19 cellular contexts compared by ENCODE assay signal in genomic region chr17:59601130-59601529, GRCh38. TPM values are rescaled to one million over a fixed set of nuclear protein-coding genes. Genes with fewer than 3 reads are reported as not detected.
A peak's percentile ranks its signal among the peaks of the same experiment; 100 is the strongest.
DNase-seq lines count a peak whose midpoint lies in the region; ATAC-seq and TF ChIP-seq lines count a peak whose summit lies in the region.
"Had no signal": no experiment of that assay in that cellular context is flagged by ENCODE, and none has a peak within 500 bp of the region (broad histone marks: within the 10 kb centered on the region; RNA-seq: fewer than 3 reads in every experiment).

No MANE protein-coding gene starts in this region.

- H3K79me2 ChIP-seq in KMS-11 (ENCODE audit: insufficient read depth, low read depth), result no peaks in the 10 kb centered on the region
- H3K79me2 ChIP-seq: parathyroid adenoma had no signal

- in situ Hi-C loops in KBM-7 (cut with MboI; ENCODE audit: low pct_unique_long_range_greater_than_20kb, low sequenced_read_pairs), result no loop called here

- H3K9ac ChIP-seq in KMS-11, result no peak overlapping the region
- H3K9ac ChIP-seq: parathyroid adenoma had no signal

- no peak overlapping the region for H3K4me2 ChIP-seq in KMS-11

- no peaks in the 10 kb centered on the region for H3K27me3 ChIP-seq in KMS-11 (ENCODE audit: insufficient read depth, low read depth)
- H3K27me3 ChIP-seq: adrenal gland had no signal

- intact Hi-C loops in natural killer cell (cut with micrococcal nuclease), result no loop called here

- no peak for TF ChIP-seq CTCF in natural killer cell (IDR thresholded peaks at IDR 0.05)
- no peak for TF ChIP-seq CTCF in KMS-11 (conservative IDR thresholded peaks at IDR 0.05; ENCODE audit: low read depth, low read length)

- H3K4me3 Mint-ChIP-seq in natural killer cell treated with Interleukin-12 subunit alpha and Interleukin-12 subunit beta and Interleukin-15 and Interleukin-18, amount 100 ng/mL, for 72 hours, result peak overlapping the region; percentile 1
- no peak overlapping the region for H3K4me3 Mint-ChIP-seq in natural killer cell
- H3K4me3 Mint-ChIP-seq in stimulated activated memory B cell treated with anti-CD40 and anti-IgM and Interleukin-4, amounts not matched to agents 10 μg/mL and 1 μg/mL and 100 μg/mL, for 72 hours, result no peak overlapping the region
- H3K4me3 Mint-ChIP-seq: dendritic cell treated with granulocyte-macrophage colony-stimulating factor and Interleukin-4, amounts not matched to agents 40 ng/mL and 50 ng/mL, for 4 days; naive thymus-derived CD4-positive, alpha-beta T cell had no signal

- H3K36me3 Mint-ChIP-seq in natural killer cell treated with Interleukin-12 subunit alpha and Interleukin-12 subunit beta and Interleukin-15 and Interleukin-18, amount 100 ng/mL, for 72 hours, result peaks cover 18% of the 10 kb centered on the region
- peaks cover 29% of the 10 kb centered on the region for H3K36me3 Mint-ChIP-seq in natural killer cell
- peaks cover 61% of the 10 kb centered on the region for H3K36me3 Mint-ChIP-seq in stimulated activated memory B cell treated with anti-CD40 and anti-IgM and Interleukin-4, amounts not matched to agents 10 μg/mL and 1 μg/mL and 100 μg/mL, for 72 hours

- DNase-seq in natural killer cell treated with Interleukin-12 subunit alpha and Interleukin-12 subunit beta and Interleukin-15 and Interleukin-18, amount 100 ng/mL, for 72 hours (ENCODE audit: low spot score), result no peak
- no peak for DNase-seq in natural killer cell
- no peak for DNase-seq in GF-D8 (lab: John Stamatoyannopoulos, UW)
- no peak for DNase-seq in KBM-7
- DNase-seq: adrenal gland; foreskin fibroblast; GOT3; hypothalamus; kidney; naive thymus-derived CD4-positive, alpha-beta T cell; NCI-H2081; NCI-H510A; stimulated activated CD4-positive, alpha-beta T cell treated with anti-CD3 and anti-CD28 coated beads, Interleukin-2, amount 100 ng/mL, for 48 hours had no signal

- H3K4me1 ChIP-seq in KMS-11 (ENCODE audit: low read depth, poor library complexity, severe bottlenecking), result peaks cover 19% of the 10 kb centered on the region
- H3K4me1 ChIP-seq: adrenal gland, parathyroid adenoma had no signal

- H2AFZ ChIP-seq in KMS-11 (ENCODE audit: low read depth), result no peak overlapping the region
- H2AFZ ChIP-seq: parathyroid adenoma had no signal

- H4K20me1 ChIP-seq in KMS-11 (ENCODE audit: insufficient read depth), result no peaks in the 10 kb centered on the region

- no peaks in the 10 kb centered on the region for H3K27me3 Mint-ChIP-seq in natural killer cell treated with Interleukin-12 subunit alpha and Interleukin-12 subunit beta and Interleukin-15 and Interleukin-18, amount 100 ng/mL, for 72 hours
- H3K27me3 Mint-ChIP-seq in natural killer cell (ENCODE audit: low read depth in 2 of 2), result no peaks in the 10 kb centered on the region
- H3K27me3 Mint-ChIP-seq in stimulated activated memory B cell treated with anti-CD40 and anti-IgM and Interleukin-4, amounts not matched to agents 10 μg/mL and 1 μg/mL and 100 μg/mL, for 72 hours, result no peaks in the 10 kb centered on the region
- H3K27me3 Mint-ChIP-seq: dendritic cell treated with granulocyte-macrophage colony-stimulating factor and Interleukin-4, amounts not matched to agents 40 ng/mL and 50 ng/mL, for 4 days; naive thymus-derived CD4-positive, alpha-beta T cell had no signal

- H3K27ac Mint-ChIP-seq in natural killer cell treated with Interleukin-12 subunit alpha and Interleukin-12 subunit beta and Interleukin-15 and Interleukin-18, amount 100 ng/mL, for 72 hours, result peak overlapping the region in 1 of 2 donors; percentile 51
- H3K27ac Mint-ChIP-seq in natural killer cell, result no peak overlapping the region
- no peak overlapping the region for H3K27ac Mint-ChIP-seq in stimulated activated memory B cell treated with anti-CD40 and anti-IgM and Interleukin-4, amounts not matched to agents 10 μg/mL and 1 μg/mL and 100 μg/mL, for 72 hours
- H3K27ac Mint-ChIP-seq: dendritic cell treated with granulocyte-macrophage colony-stimulating factor and Interleukin-4, amounts not matched to agents 40 ng/mL and 50 ng/mL, for 4 days had no signal

- peak overlapping the region; percentile 7; the same call in 1 of the 2 replicates for H3K27ac ChIP-seq in KMS-11
- H3K27ac ChIP-seq: adrenal gland, parathyroid adenoma had no signal

- H3K9me3 Mint-ChIP-seq in natural killer cell treated with Interleukin-12 subunit alpha and Interleukin-12 subunit beta and Interleukin-15 and Interleukin-18, amount 100 ng/mL, for 72 hours, result no peaks in the 10 kb centered on the region
- no peaks in the 10 kb centered on the region for H3K9me3 Mint-ChIP-seq in natural killer cell
- no peaks in the 10 kb centered on the region for H3K9me3 Mint-ChIP-seq in stimulated activated memory B cell treated with anti-CD40 and anti-IgM and Interleukin-4, amounts not matched to agents 10 μg/mL and 1 μg/mL and 100 μg/mL, for 72 hours
- H3K9me3 Mint-ChIP-seq: dendritic cell treated with granulocyte-macrophage colony-stimulating factor and Interleukin-4, amounts not matched to agents 40 ng/mL and 50 ng/mL, for 4 days; naive thymus-derived CD4-positive, alpha-beta T cell had no signal

- no peak overlapping the region for H3K4me3 ChIP-seq in KMS-11 (IDR thresholded peaks at IDR 0.05; ENCODE audit: insufficient read depth, low read depth, low read length)
- H3K4me3 ChIP-seq: adrenal gland had no signal

- peaks cover 6 to 12% of the 10 kb centered on the region in 2 donors for H3K4me1 Mint-ChIP-seq in natural killer cell treated with Interleukin-12 subunit alpha and Interleukin-12 subunit beta and Interleukin-15 and Interleukin-18, amount 100 ng/mL, for 72 hours (ENCODE audit: low read depth in 2 of 2)
- H3K4me1 Mint-ChIP-seq in natural killer cell, result no peaks in the 10 kb centered on the region
- H3K4me1 Mint-ChIP-seq in stimulated activated memory B cell treated with anti-CD40 and anti-IgM and Interleukin-4, amounts not matched to agents 10 μg/mL and 1 μg/mL and 100 μg/mL, for 72 hours, result peaks cover 9% of the 10 kb centered on the region

- no peaks in the 10 kb centered on the region; the same call in 1 of the 2 replicates for H3K36me3 ChIP-seq in KMS-11 (ENCODE audit: insufficient read depth)

- ATAC-seq in natural killer cell treated with Interleukin-12 subunit alpha and Interleukin-12 subunit beta and Interleukin-15 and Interleukin-18, amount 100 ng/mL, for 72 hours, result peak; percentile 61 to 89
- no peak for ATAC-seq in natural killer cell
- peak; percentile 44 for ATAC-seq in GM18909 (IDR thresholded peaks at IDR 0.05; ENCODE audit: poor library complexity, unreplicated experiment)
- peak; percentile 43 for ATAC-seq in stimulated activated memory B cell treated with anti-CD40 and anti-IgM and Interleukin-4, amounts not matched to agents 10 μg/mL and 1 μg/mL and 100 μg/mL, for 72 hours
- ATAC-seq in HG03196 (IDR thresholded peaks at IDR 0.05; ENCODE audit: unreplicated experiment), result no peak
- ATAC-seq: naive thymus-derived CD4-positive, alpha-beta T cell had no signal

RNA-seq across cellular contexts. Expression of gene CLTC, which starts 18.6 kb away (rescaled TPM):
- 100 to 1,000 TPM; 175 to 211 TPM for total RNA-seq in natural killer cell treated with Interleukin-12 subunit alpha and Interleukin-12 subunit beta and Interleukin-15 and Interleukin-18, amount 100 ng/mL, for 72 hours
- total RNA-seq in natural killer cell, result 100 to 1,000 TPM; 116 to 127 (median 117) TPM

RNA-seq across cellular contexts. Expression of gene DHX40, which starts 35.7 kb away (rescaled TPM):
- 10 to 100 TPM; 13.3 to 16.5 TPM for total RNA-seq in natural killer cell treated with Interleukin-12 subunit alpha and Interleukin-12 subunit beta and Interleukin-15 and Interleukin-18, amount 100 ng/mL, for 72 hours
- total RNA-seq in natural killer cell, result 10 to 100 TPM; 43.0 to 47.4 (median 46.6) TPM

Comparison
In these comparisons a context has a peak if more than half of its experiments do, and no peak if none do; other contexts are left out.
1. ATAC-seq: peak in natural killer cell treated with Interleukin-12 subunit alpha and Interleukin-12 subunit beta and Interleukin-15 and Interleukin-18, amount 100 ng/mL, for 72 hours (2 of 2), GM18909 (single experiment) and stimulated activated memory B cell treated with anti-CD40 and anti-IgM and Interleukin-4, amounts not matched to agents 10 μg/mL and 1 μg/mL and 100 μg/mL, for 72 hours (single experiment); none in natural killer cell (0 of 3) and HG03196 (single experiment).